9 cellular contexts compared by ENCODE assay signal in the genomic region with DNA sequence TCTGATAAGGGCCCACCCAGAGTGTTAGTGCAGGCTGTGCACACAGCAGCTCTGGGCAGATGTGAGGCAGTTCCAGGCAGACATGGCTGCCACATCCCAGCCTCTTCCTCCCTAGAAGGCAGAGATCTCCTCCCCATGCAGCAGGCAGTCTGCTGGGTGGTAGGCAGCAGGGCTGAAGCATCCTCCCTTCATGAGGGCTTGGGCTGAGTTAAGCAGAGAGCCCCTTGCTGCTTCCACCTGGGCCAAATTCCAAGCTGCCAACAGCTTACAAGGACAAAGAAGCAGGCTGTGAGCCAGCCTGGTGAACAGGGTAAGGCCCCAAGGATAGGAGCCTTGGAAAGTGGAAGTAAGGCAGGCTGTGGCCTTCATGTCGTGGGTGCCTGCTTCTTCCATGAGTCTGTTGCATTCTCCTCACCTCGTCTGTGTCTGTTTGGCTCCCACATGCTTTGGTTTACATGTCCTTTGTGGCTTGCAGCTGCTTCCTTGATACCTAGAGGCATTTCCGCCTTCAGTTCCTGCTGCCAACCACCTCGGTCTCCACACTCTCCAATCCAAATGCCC. TPM values are rescaled to one million over a fixed set of nuclear protein-coding genes. Genes with fewer than 3 reads are reported as not detected.
A peak's percentile ranks its signal among the peaks of the same experiment; 100 is the strongest.
DNase-seq lines count a peak whose midpoint lies in the region; ATAC-seq lines count a peak whose summit lies in the region.
"Had no signal": no experiment of that assay in that cellular context is flagged by ENCODE, and none has a peak within 500 bp of the region (broad histone marks: within the 10 kb centered on the region; RNA-seq: fewer than 3 reads in every experiment).

No MANE protein-coding gene starts in this region.

- H3K36me3 Mint-ChIP-seq in activated T-helper 2 cell treated with anti-CD3 and anti-CD28 coated beads, Interferon-gamma antibody, Interleukin-2, Interleukin-4, amounts not matched to agents 10 μg/mL and 5 μg/mL and 100 μg/mL, durations not matched to agents 14 hours and 24 hours and 36 hours (ENCODE audit: low read depth), result peaks cover 88% of the 10 kb centered on the region

- H3K27ac Mint-ChIP-seq in activated T-helper 2 cell treated with anti-CD3 and anti-CD28 coated beads, Interferon-gamma antibody, Interleukin-2, Interleukin-4, amounts not matched to agents 10 μg/mL and 5 μg/mL and 100 μg/mL, durations not matched to agents 14 hours and 24 hours and 36 hours, result peak overlapping the region; percentile 75

- H3K4me3 Mint-ChIP-seq in activated T-helper 2 cell treated with anti-CD3 and anti-CD28 coated beads, Interferon-gamma antibody, Interleukin-2, Interleukin-4, amounts not matched to agents 10 μg/mL and 5 μg/mL and 100 μg/mL, durations not matched to agents 14 hours and 24 hours and 36 hours (ENCODE audit: low read depth), result no peak overlapping the region

- ATAC-seq in HG03439 (IDR thresholded peaks at IDR 0.05; ENCODE audit: unreplicated experiment), result no peak
- ATAC-seq in GM21367 (IDR thresholded peaks at IDR 0.05; ENCODE audit: unreplicated experiment), result no peak

- no peaks in the 10 kb centered on the region for H3K9me3 Mint-ChIP-seq in activated T-helper 2 cell treated with anti-CD3 and anti-CD28 coated beads, Interferon-gamma antibody, Interleukin-2, Interleukin-4, amounts not matched to agents 10 μg/mL and 5 μg/mL and 100 μg/mL, durations not matched to agents 14 hours and 24 hours and 36 hours

- H3K27me3 Mint-ChIP-seq in activated T-helper 2 cell treated with anti-CD3 and anti-CD28 coated beads, Interferon-gamma antibody, Interleukin-2, Interleukin-4, amounts not matched to agents 10 μg/mL and 5 μg/mL and 100 μg/mL, durations not matched to agents 14 hours and 24 hours and 36 hours (ENCODE audit: low read depth), result no peaks in the 10 kb centered on the region

- DNase-seq in AML-193 (lab: John Stamatoyannopoulos, UW) (peak; percentile 20 to 27), GF-D8 (lab: John Stamatoyannopoulos, UW) (peak; percentile 61), lung microvascular endothelial cell (ENCODE audit: low read depth in 2 of 2) (peak; percentile 10 to 20), 8988T (no peak), COLO668 (lab: John Stamatoyannopoulos, UW; ENCODE audit: unreplicated experiment) (no peak)
- no peak for DNase-seq in activated T-helper 2 cell treated with anti-CD3 and anti-CD28 coated beads, Interferon-gamma antibody, Interleukin-2, Interleukin-4, amounts not matched to agents 10 μg/mL and 5 μg/mL and 100 μg/mL, durations not matched to agents 14 hours and 24 hours and 36 hours (ENCODE audit: low spot score)
- DNase-seq: NCI-H1105 had no signal

- H3K4me1 Mint-ChIP-seq in activated T-helper 2 cell treated with anti-CD3 and anti-CD28 coated beads, Interferon-gamma antibody, Interleukin-2, Interleukin-4, amounts not matched to agents 10 μg/mL and 5 μg/mL and 100 μg/mL, durations not matched to agents 14 hours and 24 hours and 36 hours (ENCODE audit: low read depth), result peaks cover 74% of the 10 kb centered on the region

- intact Hi-C loops in activated T-helper 2 cell treated with anti-CD3 and anti-CD28 coated beads, Interferon-gamma antibody, Interleukin-2, Interleukin-4, amounts not matched to agents 10 μg/mL and 5 μg/mL and 100 μg/mL, durations not matched to agents 14 hours and 24 hours and 36 hours (cut with micrococcal nuclease), result loop anchor here (2.0 kb wide), 1 partner anchor 97 kb away; no protein-coding TSS in a partner anchor

RNA-seq across cellular contexts. Expression of gene PSD4, which starts 7.8 kb away (rescaled TPM):
- 313 and 319 TPM in 2 replicates for total RNA-seq in activated T-helper 2 cell treated with anti-CD3 and anti-CD28 coated beads, Interferon-gamma antibody, Interleukin-2, Interleukin-4, amounts not matched to agents 10 μg/mL and 5 μg/mL and 100 μg/mL, durations not matched to agents 14 hours and 24 hours and 36 hours
- 0.44 and 1.2 TPM in 2 replicates for total RNA-seq in lung microvascular endothelial cell

RNA-seq across cellular contexts. Expression of gene IL1RN, which starts 54.2 kb away (rescaled TPM):
- 13.2 and 15.9 TPM in 2 replicates for total RNA-seq in activated T-helper 2 cell treated with anti-CD3 and anti-CD28 coated beads, Interferon-gamma antibody, Interleukin-2, Interleukin-4, amounts not matched to agents 10 μg/mL and 5 μg/mL and 100 μg/mL, durations not matched to agents 14 hours and 24 hours and 36 hours
- total RNA-seq in lung microvascular endothelial cell, result not detected in 2 replicates

Comparison
In these comparisons a context has a peak if more than half of its experiments do, and no peak if none do; other contexts are left out.
1. DNase-seq: peak in AML-193 (2 of 2), GF-D8 (single experiment) and lung microvascular endothelial cell (2 of 2); none in activated T-helper 2 cell treated with anti-CD3 and anti-CD28 coated beads, Interferon-gamma antibody, Interleukin-2, Interleukin-4, amounts not matched to agents 10 μg/mL and 5 μg/mL and 100 μg/mL, durations not matched to agents 14 hours and 24 hours and 36 hours (single experiment), 8988T (single experiment) and COLO668 (single experiment).
2. RNA of gene PSD4, which starts 7.8 kb away (total RNA-seq): 313 to 319 TPM in activated T-helper 2 cell treated with anti-CD3 and anti-CD28 coated beads, Interferon-gamma antibody, Interleukin-2, Interleukin-4, amounts not matched to agents 10 μg/mL and 5 μg/mL and 100 μg/mL, durations not matched to agents 14 hours and 24 hours and 36 hours; 0.44 to 1.2 TPM in lung microvascular endothelial cell; every median in the first group is over 100 times any median in the second.
3. RNA of gene IL1RN, which starts 54.2 kb away (total RNA-seq): 13.2 to 15.9 TPM in activated T-helper 2 cell treated with anti-CD3 and anti-CD28 coated beads, Interferon-gamma antibody, Interleukin-2, Interleukin-4, amounts not matched to agents 10 μg/mL and 5 μg/mL and 100 μg/mL, durations not matched to agents 14 hours and 24 hours and 36 hours; not detected in lung microvascular endothelial cell; every median in the first group is over 10 times any median in the second.